ENCODE assay signal across 15 cellular contexts in genomic region chr2:6580982-6581381, GRCh38.
DNase-seq lines count a peak whose midpoint lies in the region; ATAC-seq, FAIRE-seq and TF ChIP-seq lines count a peak whose summit lies in the region.
"Had no signal": no experiment of that assay in that cellular context is flagged by ENCODE, and none has a peak within 500 bp of the region (broad histone marks: within the 10 kb centered on the region; RNA-seq: fewer than 3 reads in every experiment).

No MANE protein-coding gene starts in this region.

- DNase-seq in EL (peak; percentile 76), NCI-H446 (lab: John Stamatoyannopoulos, UW) (peak; percentile 2 to 70), bronchial epithelial cell (ENCODE audit: low read depth) (peak; percentile 15), renal cortical epithelial cell (ENCODE audit: low read depth) (peak; percentile 19), glomerular visceral epithelial cell (ENCODE audit: extremely low spot score) (no peak), NCI-H1092 treated with DMSO at 0.1 percent for 48 hours (lab: John Stamatoyannopoulos, UW) (no peak), left cardiac atrium (no peak)
- DNase-seq in stimulated activated CD4-positive, alpha-beta T cell treated with anti-CD3 and anti-CD28 coated beads, Interleukin-12 subunit alpha, Interleukin-12 subunit beta, amount 100 ng/mL, for 4 hours = no peak
- DNase-seq: activated CD4-positive, alpha-beta T cell treated with anti-CD3 and anti-CD28 coated beads, Interleukin-2, amount 50 U/mL, for 1 hour; activated naive CD8-positive, alpha-beta T cell treated with anti-CD3 and anti-CD28 coated beads, Interleukin-2, amount 10 ng/mL, durations not matched to agents 7 days and 5 days; activated T-cell treated with anti-CD3 and anti-CD28 coated beads, Interleukin-2, amount 50 U/mL, for 4 hours; left colon; NK-92 treated with Interleukin-12 subunit alpha and Interleukin-12 subunit beta, amount 100 ng/mL, for 24 hours; SIG-M5; stimulated activated CD4-positive, alpha-beta T cell treated with anti-CD3 and anti-CD28 coated beads, Interleukin-15, amount 100 ng/mL, for 24 hours had no signal

- H3K4me3 ChIP-seq in bronchial epithelial cell (ENCODE audit: low read depth, low read length) = no peak overlapping the region

- FAIRE-seq in bronchial epithelial cell (lab: Jason Lieb, UNC) = no peak

- no peak for ATAC-seq in left cardiac atrium
- ATAC-seq: activated T-cell treated with anti-CD3 and anti-CD28 coated beads, Interleukin-2, amount 50 U/mL, for 4 hours; left colon had no signal

- intact Hi-C loops in left cardiac atrium (cut with DNase I) = no loop called here

- H3K36me3 ChIP-seq in bronchial epithelial cell (ENCODE audit: control insufficient read depth, insufficient read depth, low read length) = no peaks in the 10 kb centered on the region

- TF ChIP-seq CTCF in bronchial epithelial cell (IDR thresholded peaks at IDR 0.05; ENCODE audit: insufficient read depth, low read length, severe bottlenecking) = no peak

- no peaks in the 10 kb centered on the region for H3K27me3 ChIP-seq in bronchial epithelial cell (ENCODE audit: control insufficient read depth, insufficient read depth, low read length)

Comparison
In these comparisons a context has a peak if more than half of its experiments do, and no peak if none do; other contexts are left out.
1. DNase-seq: peak in EL (single experiment), NCI-H446 (2 of 2), bronchial epithelial cell (single experiment) and renal cortical epithelial cell (single experiment); none in glomerular visceral epithelial cell (single experiment), NCI-H1092 treated with DMSO at 0.1 percent for 48 hours (single experiment), stimulated activated CD4-positive, alpha-beta T cell treated with anti-CD3 and anti-CD28 coated beads, Interleukin-12 subunit alpha, Interleukin-12 subunit beta, amount 100 ng/mL, for 4 hours (single experiment) and left cardiac atrium (single experiment).